In genomic region chr7:20438665-20439376, GRCh38 we compare ENCODE assay signal across 10 cellular contexts.
A peak's percentile ranks its signal among the peaks of the same experiment; 100 is the strongest.
DNase-seq lines count a peak whose midpoint lies in the region; ATAC-seq and TF ChIP-seq lines count a peak whose summit lies in the region.
"Had no signal": no experiment of that assay in that cellular context is flagged by ENCODE, and none has a peak within 500 bp of the region (broad histone marks: within the 10 kb centered on the region; RNA-seq: fewer than 3 reads in every experiment).

No MANE protein-coding gene starts in this region.

- no peak overlapping the region for H3K4me3 Mint-ChIP-seq in MCF 10A (ENCODE audit: unreplicated experiment)

- no peaks in the 10 kb centered on the region for H3K27me3 Mint-ChIP-seq in MCF 10A (ENCODE audit: insufficient read depth, unreplicated experiment)

- H3K27ac ChIP-seq in A673 (ENCODE audit: low read depth, low read length, poor library complexity, severe bottlenecking) = no peak overlapping the region

- H3K9me3 Mint-ChIP-seq in MCF 10A (ENCODE audit: unreplicated experiment) = no peaks in the 10 kb centered on the region

- intact Hi-C loops in MCF 10A (cut with micrococcal nuclease) = no loop called here
- intact Hi-C loops in A673 (cut with micrococcal nuclease; ENCODE audit: unreplicated experiment) = no loop called here

- no peaks in the 10 kb centered on the region for H3K4me1 ChIP-seq in A673 (ENCODE audit: insufficient read depth, low read length, poor library complexity, severe bottlenecking)

- no peaks in the 10 kb centered on the region for H3K36me3 Mint-ChIP-seq in MCF 10A (ENCODE audit: insufficient read depth, unreplicated experiment)

- no peak overlapping the region for H3K4me3 ChIP-seq in A673 (ENCODE audit: low read depth, low read length, poor library complexity, severe bottlenecking)

- POLR2A ChIA-PET in MCF 10A (lab: Yijun Ruan, JAX) (interaction anchor here (1.0 kb wide), 1 partner anchor 31 kb away, joined by 4 read pairs; no protein-coding TSS in a partner anchor), A673 (lab: Charles Lee; ENCODE audit: low non-redundant PET) (no interaction called here)

- TF ChIP-seq CTCF in MCF 10A (IDR thresholded peaks at IDR 0.05; ENCODE audit: unreplicated experiment) (no peak), A673 (conservative IDR thresholded peaks at IDR 0.05; ENCODE audit: low read depth, low read length) (no peak)

- CTCF ChIA-PET in MCF 10A (lab: Yijun Ruan, JAX) (interaction anchor here (1.1 kb wide), 1 partner anchor 14 kb away, joined by 3 read pairs; no protein-coding TSS in a partner anchor), A673 (lab: Charles Lee) (interaction anchor here (0.7 kb wide), 1 partner anchor 44 kb away, joined by 4 read pairs; no protein-coding TSS in a partner anchor)

- H3K27ac Mint-ChIP-seq in MCF 10A (ENCODE audit: low read depth, unreplicated experiment) = no peak overlapping the region

- H3K27me3 ChIP-seq in A673 (replicated peaks; ENCODE audit: insufficient read depth, low read depth, low read length, poor library complexity) = peaks cover 3% of the 10 kb centered on the region

- no peaks in the 10 kb centered on the region for H3K4me1 Mint-ChIP-seq in MCF 10A (ENCODE audit: insufficient read depth, unreplicated experiment)

- no peaks in the 10 kb centered on the region for H3K9me3 ChIP-seq in A673 (ENCODE audit: low read depth, low read length, poor library complexity, severe bottlenecking)

- ATAC-seq in GM19324 (IDR thresholded peaks at IDR 0.05; ENCODE audit: low FRiP score, unreplicated experiment) = peak; percentile 84
- peak; percentile 92 for ATAC-seq in HG02938 (IDR thresholded peaks at IDR 0.05; ENCODE audit: unreplicated experiment)

- no TSS peak for BruUV-seq in MCF 10A (replicated peaks; lab: Mats Ljungman, UMichigan)
- no TSS peak for BruUV-seq in A673 (replicated peaks; lab: Mats Ljungman, UMichigan)

- H3K36me3 ChIP-seq in A673 (ENCODE audit: insufficient read depth, low read length, poor library complexity, severe bottlenecking) = no peaks in the 10 kb centered on the region

- DNase-seq in AML-193 (lab: John Stamatoyannopoulos, UW) (peak; percentile 20 to 34), NAMALWA (ENCODE audit: low spot score) (peak; percentile 72), MCF 10A (ENCODE audit: unreplicated experiment) (no peak), NCI-H1417 treated with DMSO at 0.1 percent for 48 hours (lab: John Stamatoyannopoulos, UW) (no peak), A673 (ENCODE audit: low spot score) (no peak), epidermal melanocyte (ENCODE audit: insufficient read length, low spot score) (no peak)
- DNase-seq: NCI-H1930; stimulated activated CD4-positive, alpha-beta T cell treated with anti-CD3 and anti-CD28 coated beads, Interleukin-2, amount 100 ng/mL, for 24 hours had no signal

Comparison
In these comparisons a context has a peak if more than half of its experiments do, and no peak if none do; other contexts are left out.
1. DNase-seq: peak in AML-193 (2 of 2) and NAMALWA (single experiment); none in MCF 10A (single experiment), NCI-H1417 treated with DMSO at 0.1 percent for 48 hours (single experiment), A673 (single experiment) and epidermal melanocyte (single experiment).